Comparison of ENCODE assay signal across 1 cellular context in the genomic region with DNA sequence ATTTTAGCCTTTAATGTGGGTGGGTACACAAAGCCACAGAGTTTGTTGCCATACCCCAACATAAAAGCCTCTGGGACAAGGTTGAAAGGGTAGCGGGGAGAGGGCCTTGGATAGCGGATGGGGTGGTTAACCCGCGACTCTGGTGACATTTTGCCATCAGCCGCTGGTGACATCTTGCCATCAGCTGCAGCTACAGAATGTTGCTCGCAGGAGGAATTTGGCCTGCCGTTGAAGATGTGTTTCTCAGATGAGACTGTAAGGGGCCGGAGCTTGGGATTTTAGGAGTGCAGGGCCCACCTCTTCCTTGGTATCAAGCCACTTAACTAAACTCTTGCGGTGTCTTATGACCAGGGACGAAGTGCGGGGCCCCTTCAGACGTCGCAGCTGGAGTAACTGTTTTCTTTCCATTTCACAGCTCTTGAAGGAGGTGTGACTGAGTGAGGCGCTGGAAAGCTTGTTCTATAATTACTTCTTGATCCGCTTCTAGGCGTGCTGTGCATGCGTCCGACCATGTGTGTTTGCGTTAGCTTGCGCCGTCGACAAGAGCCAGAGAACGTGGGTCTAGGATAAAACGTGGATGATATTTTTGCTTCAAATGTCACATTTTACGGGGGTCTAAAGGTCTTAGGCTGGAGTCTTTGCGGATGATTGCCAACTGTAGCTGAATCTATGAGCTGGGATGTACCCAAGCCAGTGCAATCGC.
TF ChIP-seq lines count a peak whose summit lies in the region.

No MANE protein-coding gene starts in this region.

TF ChIP-seq in HCT116, 20 proteins besides CTCF, POLR2A, EP300 and RAD21 (continued from another document):
- TF ChIP-seq, protein P1, sequence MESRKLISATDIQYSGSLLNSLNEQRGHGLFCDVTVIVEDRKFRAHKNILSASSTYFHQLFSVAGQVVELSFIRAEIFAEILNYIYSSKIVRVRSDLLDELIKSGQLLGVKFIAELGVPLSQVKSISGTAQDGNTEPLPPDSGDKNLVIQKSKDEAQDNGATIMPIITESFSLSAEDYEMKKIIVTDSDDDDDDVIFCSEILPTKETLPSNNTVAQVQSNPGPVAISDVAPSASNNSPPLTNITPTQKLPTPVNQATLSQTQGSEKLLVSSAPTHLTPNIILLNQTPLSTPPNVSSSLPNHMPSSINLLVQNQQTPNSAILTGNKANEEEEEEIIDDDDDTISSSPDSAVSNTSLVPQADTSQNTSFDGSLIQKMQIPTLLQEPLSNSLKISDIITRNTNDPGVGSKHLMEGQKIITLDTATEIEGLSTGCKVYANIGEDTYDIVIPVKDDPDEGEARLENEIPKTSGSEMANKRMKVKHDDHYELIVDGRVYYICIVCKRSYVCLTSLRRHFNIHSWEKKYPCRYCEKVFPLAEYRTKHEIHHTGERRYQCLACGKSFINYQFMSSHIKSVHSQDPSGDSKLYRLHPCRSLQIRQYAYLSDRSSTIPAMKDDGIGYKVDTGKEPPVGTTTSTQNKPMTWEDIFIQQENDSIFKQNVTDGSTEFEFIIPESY (IDR thresholded peaks at IDR 0.05; ENCODE audit: extremely low read depth, insufficient replicate concordance, low read length): no peak
- TF ChIP-seq EGR1 (IDR thresholded peaks at IDR 0.05; ENCODE audit: low read depth) (no peak), TCF7L2 (IDR thresholded peaks at IDR 0.05; ENCODE audit: borderline replicate concordance, extremely low read depth, insufficient read depth, insufficient read length) (no peak), SIN3A (IDR thresholded peaks at IDR 0.05; ENCODE audit: low read depth) (no peak), CEBPB (IDR thresholded peaks at IDR 0.05; ENCODE audit: low read depth) (no peak), ELF1 (IDR thresholded peaks at IDR 0.05; ENCODE audit: borderline replicate concordance, low read depth) (no peak), YY1 (IDR thresholded peaks at IDR 0.05; ENCODE audit: extremely low read depth, insufficient replicate concordance, low read depth, low read length) (no peak), CBX3 (IDR thresholded peaks at IDR 0.05; ENCODE audit: low read depth) (no peak), ZNF274 (IDR thresholded peaks at IDR 0.05; ENCODE audit: low read depth, low read length) (no peak), POLR2AphosphoS5 (IDR thresholded peaks at IDR 0.05; ENCODE audit: low read depth, low read length) (no peak)
- TF ChIP-seq, protein P2, sequence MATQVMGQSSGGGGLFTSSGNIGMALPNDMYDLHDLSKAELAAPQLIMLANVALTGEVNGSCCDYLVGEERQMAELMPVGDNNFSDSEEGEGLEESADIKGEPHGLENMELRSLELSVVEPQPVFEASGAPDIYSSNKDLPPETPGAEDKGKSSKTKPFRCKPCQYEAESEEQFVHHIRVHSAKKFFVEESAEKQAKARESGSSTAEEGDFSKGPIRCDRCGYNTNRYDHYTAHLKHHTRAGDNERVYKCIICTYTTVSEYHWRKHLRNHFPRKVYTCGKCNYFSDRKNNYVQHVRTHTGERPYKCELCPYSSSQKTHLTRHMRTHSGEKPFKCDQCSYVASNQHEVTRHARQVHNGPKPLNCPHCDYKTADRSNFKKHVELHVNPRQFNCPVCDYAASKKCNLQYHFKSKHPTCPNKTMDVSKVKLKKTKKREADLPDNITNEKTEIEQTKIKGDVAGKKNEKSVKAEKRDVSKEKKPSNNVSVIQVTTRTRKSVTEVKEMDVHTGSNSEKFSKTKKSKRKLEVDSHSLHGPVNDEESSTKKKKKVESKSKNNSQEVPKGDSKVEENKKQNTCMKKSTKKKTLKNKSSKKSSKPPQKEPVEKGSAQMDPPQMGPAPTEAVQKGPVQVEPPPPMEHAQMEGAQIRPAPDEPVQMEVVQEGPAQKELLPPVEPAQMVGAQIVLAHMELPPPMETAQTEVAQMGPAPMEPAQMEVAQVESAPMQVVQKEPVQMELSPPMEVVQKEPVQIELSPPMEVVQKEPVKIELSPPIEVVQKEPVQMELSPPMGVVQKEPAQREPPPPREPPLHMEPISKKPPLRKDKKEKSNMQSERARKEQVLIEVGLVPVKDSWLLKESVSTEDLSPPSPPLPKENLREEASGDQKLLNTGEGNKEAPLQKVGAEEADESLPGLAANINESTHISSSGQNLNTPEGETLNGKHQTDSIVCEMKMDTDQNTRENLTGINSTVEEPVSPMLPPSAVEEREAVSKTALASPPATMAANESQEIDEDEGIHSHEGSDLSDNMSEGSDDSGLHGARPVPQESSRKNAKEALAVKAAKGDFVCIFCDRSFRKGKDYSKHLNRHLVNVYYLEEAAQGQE (IDR thresholded peaks at IDR 0.05; ENCODE audit: low read depth): no peak
- TF ChIP-seq, protein P3, sequence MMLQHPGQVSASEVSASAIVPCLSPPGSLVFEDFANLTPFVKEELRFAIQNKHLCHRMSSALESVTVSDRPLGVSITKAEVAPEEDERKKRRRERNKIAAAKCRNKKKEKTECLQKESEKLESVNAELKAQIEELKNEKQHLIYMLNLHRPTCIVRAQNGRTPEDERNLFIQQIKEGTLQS (IDR thresholded peaks at IDR 0.05): no peak
